1 cellular context compared by ENCODE assay signal in genomic region chr6:42819803-42820508, GRCh38.
TF ChIP-seq lines count a peak whose summit lies in the region.

No MANE protein-coding gene starts in this region.

TF ChIP-seq in HepG2, 621 proteins besides CTCF, POLR2A, EP300 and RAD21:
- TF ChIP-seq SMC3 (IDR thresholded peaks at IDR 0.05; ENCODE audit: low read length): peak; percentile 10; the same call in 1 of the 2 replicates
- TF ChIP-seq, protein P1, sequence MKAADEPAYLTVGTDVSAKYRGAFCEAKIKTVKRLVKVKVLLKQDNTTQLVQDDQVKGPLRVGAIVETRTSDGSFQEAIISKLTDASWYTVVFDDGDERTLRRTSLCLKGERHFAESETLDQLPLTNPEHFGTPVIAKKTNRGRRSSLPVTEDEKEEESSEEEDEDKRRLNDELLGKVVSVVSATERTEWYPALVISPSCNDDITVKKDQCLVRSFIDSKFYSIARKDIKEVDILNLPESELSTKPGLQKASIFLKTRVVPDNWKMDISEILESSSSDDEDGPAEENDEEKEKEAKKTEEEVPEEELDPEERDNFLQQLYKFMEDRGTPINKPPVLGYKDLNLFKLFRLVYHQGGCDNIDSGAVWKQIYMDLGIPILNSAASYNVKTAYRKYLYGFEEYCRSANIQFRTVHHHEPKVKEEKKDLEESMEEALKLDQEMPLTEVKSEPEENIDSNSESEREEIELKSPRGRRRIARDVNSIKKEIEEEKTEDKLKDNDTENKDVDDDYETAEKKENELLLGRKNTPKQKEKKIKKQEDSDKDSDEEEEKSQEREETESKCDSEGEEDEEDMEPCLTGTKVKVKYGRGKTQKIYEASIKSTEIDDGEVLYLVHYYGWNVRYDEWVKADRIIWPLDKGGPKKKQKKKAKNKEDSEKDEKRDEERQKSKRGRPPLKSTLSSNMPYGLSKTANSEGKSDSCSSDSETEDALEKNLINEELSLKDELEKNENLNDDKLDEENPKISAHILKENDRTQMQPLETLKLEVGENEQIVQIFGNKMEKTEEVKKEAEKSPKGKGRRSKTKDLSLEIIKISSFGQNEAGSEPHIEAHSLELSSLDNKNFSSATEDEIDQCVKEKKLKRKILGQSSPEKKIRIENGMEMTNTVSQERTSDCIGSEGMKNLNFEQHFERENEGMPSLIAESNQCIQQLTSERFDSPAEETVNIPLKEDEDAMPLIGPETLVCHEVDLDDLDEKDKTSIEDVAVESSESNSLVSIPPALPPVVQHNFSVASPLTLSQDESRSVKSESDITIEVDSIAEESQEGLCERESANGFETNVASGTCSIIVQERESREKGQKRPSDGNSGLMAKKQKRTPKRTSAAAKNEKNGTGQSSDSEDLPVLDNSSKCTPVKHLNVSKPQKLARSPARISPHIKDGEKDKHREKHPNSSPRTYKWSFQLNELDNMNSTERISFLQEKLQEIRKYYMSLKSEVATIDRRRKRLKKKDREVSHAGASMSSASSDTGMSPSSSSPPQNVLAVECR (CRISPR knock-in tag; IDR thresholded peaks at IDR 0.05; ENCODE audit: borderline replicate concordance): no peak
- no peak for TF ChIP-seq RAD51 (IDR thresholded peaks at IDR 0.05; ENCODE audit: borderline replicate concordance)
- TF ChIP-seq ATF1 (CRISPR knock-in tag; IDR thresholded peaks at IDR 0.05): 0 out of 2 replicates have a peak, but pooled peaks have one; percentile 12
- TF ChIP-seq ZBTB26 (CRISPR knock-in tag; IDR thresholded peaks at IDR 0.05; ENCODE audit: borderline replicate concordance): no peak
- TF ChIP-seq RORA (CRISPR knock-in tag; IDR thresholded peaks at IDR 0.05): no peak
- peak; percentile 56; the same call in 1 of the 2 replicates for TF ChIP-seq CEBPB (IDR thresholded peaks at IDR 0.05; ENCODE audit: borderline replicate concordance, low read depth, low read length)
- TF ChIP-seq SNAI1 (CRISPR knock-in tag; IDR thresholded peaks at IDR 0.05; ENCODE audit: borderline replicate concordance): no peak
- no peak for TF ChIP-seq CHCHD3 (CRISPR knock-in tag; IDR thresholded peaks at IDR 0.05)
- TF ChIP-seq ZNF652 (CRISPR knock-in tag; IDR thresholded peaks at IDR 0.05; ENCODE audit: borderline replicate concordance, low read depth): peak; percentile 83
- no peak for TF ChIP-seq ATM (IDR thresholded peaks at IDR 0.05; ENCODE audit: borderline replicate concordance)
- TF ChIP-seq, protein P2, sequence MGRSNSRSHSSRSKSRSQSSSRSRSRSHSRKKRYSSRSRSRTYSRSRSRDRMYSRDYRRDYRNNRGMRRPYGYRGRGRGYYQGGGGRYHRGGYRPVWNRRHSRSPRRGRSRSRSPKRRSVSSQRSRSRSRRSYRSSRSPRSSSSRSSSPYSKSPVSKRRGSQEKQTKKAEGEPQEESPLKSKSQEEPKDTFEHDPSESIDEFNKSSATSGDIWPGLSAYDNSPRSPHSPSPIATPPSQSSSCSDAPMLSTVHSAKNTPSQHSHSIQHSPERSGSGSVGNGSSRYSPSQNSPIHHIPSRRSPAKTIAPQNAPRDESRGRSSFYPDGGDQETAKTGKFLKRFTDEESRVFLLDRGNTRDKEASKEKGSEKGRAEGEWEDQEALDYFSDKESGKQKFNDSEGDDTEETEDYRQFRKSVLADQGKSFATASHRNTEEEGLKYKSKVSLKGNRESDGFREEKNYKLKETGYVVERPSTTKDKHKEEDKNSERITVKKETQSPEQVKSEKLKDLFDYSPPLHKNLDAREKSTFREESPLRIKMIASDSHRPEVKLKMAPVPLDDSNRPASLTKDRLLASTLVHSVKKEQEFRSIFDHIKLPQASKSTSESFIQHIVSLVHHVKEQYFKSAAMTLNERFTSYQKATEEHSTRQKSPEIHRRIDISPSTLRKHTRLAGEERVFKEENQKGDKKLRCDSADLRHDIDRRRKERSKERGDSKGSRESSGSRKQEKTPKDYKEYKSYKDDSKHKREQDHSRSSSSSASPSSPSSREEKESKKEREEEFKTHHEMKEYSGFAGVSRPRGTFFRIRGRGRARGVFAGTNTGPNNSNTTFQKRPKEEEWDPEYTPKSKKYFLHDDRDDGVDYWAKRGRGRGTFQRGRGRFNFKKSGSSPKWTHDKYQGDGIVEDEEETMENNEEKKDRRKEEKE (IDR thresholded peaks at IDR 0.05): no peak
TF ChIP-seq in HepG2: peak in this region for 4.
